8 cellular contexts compared by ENCODE assay signal in genomic region chr18:159037-159652, GRCh38. TPM values are rescaled to one million over a fixed set of nuclear protein-coding genes. Genes with fewer than 3 reads are reported as not detected.
A peak's percentile ranks its signal among the peaks of the same experiment; 100 is the strongest.
DNase-seq lines count a peak whose midpoint lies in the region; ATAC-seq, FAIRE-seq and TF ChIP-seq lines count a peak whose summit lies in the region.

No MANE protein-coding gene starts in this region.

- peaks cover 22 to 51% of the 10 kb centered on the region in 2 experiments for H3K79me2 ChIP-seq in H1 (ENCODE audit: control insufficient read depth in 1 of 2, insufficient read depth in 2 of 2, low read length in 2 of 2)

- H3K9me3 Mint-ChIP-seq in naive B cell: no peaks in the 10 kb centered on the region

- H3K4me2 ChIP-seq in H1 (ENCODE audit: insufficient read depth in 1 of 2, low read depth in 2 of 2, low read length in 2 of 2): peak overlapping the region; percentile 83 to 92

- no peak overlapping the region for H2BK12ac ChIP-seq in H1 (ENCODE audit: low read depth, low read length)

- peaks cover 0 to 1% (median 0%) of the 10 kb centered on the region in 3 donors for H3K27me3 Mint-ChIP-seq in naive B cell

- DNase-seq in BE2C: no peak
- peak; percentile 27 for DNase-seq in GM20000 (ENCODE audit: low spot score)
- peak; percentile 13 for DNase-seq in RPMI7951 (ENCODE audit: low read depth)
- DNase-seq in H1 (ENCODE audit: low read depth in 1 of 2, low spot score in 2 of 2): peak in 1 of 2 experiments; percentile 41
- no peak for DNase-seq in naive B cell

- H3K4me3 Mint-ChIP-seq in naive B cell: peak overlapping the region; percentile 86 to 98 (median 92)

- ATAC-seq in naive B cell (ENCODE audit: low read depth in 2 of 2): no peak
- no peak for ATAC-seq in GM21825 (IDR thresholded peaks at IDR 0.05; ENCODE audit: unreplicated experiment)
- no peak for ATAC-seq in GM19463 (IDR thresholded peaks at IDR 0.05; ENCODE audit: unreplicated experiment)
- ATAC-seq in HG03139 (IDR thresholded peaks at IDR 0.05; ENCODE audit: unreplicated experiment): no peak

- H2AK5ac ChIP-seq in H1 (ENCODE audit: low read depth, low read length): no peak overlapping the region

- peaks cover 0 to 7% of the 10 kb centered on the region in 2 donors for H3K36me3 Mint-ChIP-seq in naive B cell

- H3K23me2 ChIP-seq in H1 (ENCODE audit: low read depth, low read length): peaks cover 5% of the 10 kb centered on the region

- 0 out of 2 replicates have a peak overlapping the region, but pooled peaks have one; percentile 48 for H3K18ac ChIP-seq in H1 (ENCODE audit: extremely low read depth, low read length)

- H3K14ac ChIP-seq in H1 (ENCODE audit: insufficient read length): no peak overlapping the region

- H4K91ac ChIP-seq in H1 (replicated peaks; ENCODE audit: insufficient read length, low read length): no peak overlapping the region

- TF ChIP-seq CTCF in BE2C (IDR thresholded peaks at IDR 0.05; ENCODE audit: low read depth, low read length) (no peak), GM20000 (IDR thresholded peaks at IDR 0.05; ENCODE audit: extremely low read depth, missing control alignments) (no peak), H1 (IDR thresholded peaks at IDR 0.05; ENCODE audit: control extremely low read depth in 1 of 3, insufficient read depth in 1 of 3, low read depth in 1 of 3, low read length in 3 of 3) (no peak)

- H4K20me1 ChIP-seq in H1 (replicated peaks in 1 of 2; ENCODE audit: control insufficient read depth in 1 of 2, insufficient read depth in 2 of 2, low read length in 2 of 2): peaks cover 2 to 4% of the 10 kb centered on the region in 2 experiments

- no peak overlapping the region for H2AFZ ChIP-seq in H1 (ENCODE audit: low read length)

- peak overlapping the region; percentile 81; the same call in 1 of the 2 replicates for H3K27ac ChIP-seq in H1 (ENCODE audit: low read depth, low read length)

- no peaks in the 10 kb centered on the region for H3K4me1 ChIP-seq in BE2C
- no peaks in the 10 kb centered on the region; a peak in 2 of 7 replicates for H3K4me1 ChIP-seq in H1 (replicated peaks in 1 of 4; ENCODE audit: control insufficient read depth in 3 of 4, insufficient read depth in 4 of 4, low read length in 3 of 4)

- H3K56ac ChIP-seq in H1 (replicated peaks; ENCODE audit: insufficient read length, low read depth, low read length): peak overlapping the region; percentile 36

- TF ChIP-seq POLR2A in H1 (IDR thresholded peaks at IDR 0.05; ENCODE audit: control extremely low read depth in 1 of 2, low read depth in 2 of 2, low read length in 2 of 2): no peak; a peak in 1 of 3 replicates

- H2BK5ac ChIP-seq in H1 (ENCODE audit: low read depth, low read length): peak overlapping the region; percentile 88

- H2BK15ac ChIP-seq in H1 (ENCODE audit: low read length): no peak overlapping the region

- peaks cover 18 to 35% (median 31%) of the 10 kb centered on the region in 3 donors for H3K4me1 Mint-ChIP-seq in naive B cell

- H3K27me3 ChIP-seq in BE2C (no peaks in the 10 kb centered on the region), H1 (replicated peaks in 1 of 4; ENCODE audit: control insufficient read depth in 3 of 4, extremely low read depth in 1 of 4, insufficient read depth in 3 of 4, low read length in 3 of 4) (peaks cover 3 to 9% (median 7%) of the 10 kb centered on the region in 4 experiments)

- no peak overlapping the region for H2BK120ac ChIP-seq in H1 (replicated peaks; ENCODE audit: low read depth, low read length)

- H4K5ac ChIP-seq in H1 (ENCODE audit: insufficient read length, low read depth, low read length): peak overlapping the region; percentile 19

- TF ChIP-seq EP300 in H1 (IDR thresholded peaks at IDR 0.05; ENCODE audit: borderline replicate concordance in 1 of 2, low read depth in 2 of 2, low read length in 2 of 2): no peak

- H4K8ac ChIP-seq in H1 (ENCODE audit: extremely low read depth, insufficient read depth, low read length): peak overlapping the region; percentile 95; the same call in 1 of the 2 replicates

- H3K4ac ChIP-seq in H1 (replicated peaks; ENCODE audit: insufficient read length, low read depth, low read length): no peak overlapping the region

- no peaks in the 10 kb centered on the region for H3K9me3 ChIP-seq in BE2C
- no peaks in the 10 kb centered on the region; a peak in 1 of 4 replicates for H3K9me3 ChIP-seq in H1 (ENCODE audit: insufficient read depth in 2 of 2, low read depth in 1 of 2, low read length in 1 of 2)

- H3K36me3 ChIP-seq in BE2C (peaks cover 2% of the 10 kb centered on the region), H1 (ENCODE audit: control insufficient read depth in 2 of 4, insufficient read depth in 4 of 4, low read length in 3 of 4) (peaks cover 0 to 4% (median 0%) of the 10 kb centered on the region in 4 experiments; a peak in 5 of 8 replicates)

- no peak for TF ChIP-seq RAD21 in H1 (IDR thresholded peaks at IDR 0.05 in 1 of 2, conservative IDR thresholded peaks at IDR 0.05 in 1 of 2; ENCODE audit: low read depth in 2 of 2, low read length in 2 of 2)

- POLR2A ChIA-PET in H1 (lab: Charles Lee; ENCODE audit: partially characterized antibody): interaction anchor here (1.3 kb wide), 1 partner anchor 20 kb away, joined by 3 read pairs; no protein-coding TSS in a partner anchor

- H3K9ac ChIP-seq in H1 (replicated peaks in 1 of 4; ENCODE audit: extremely low read depth in 1 of 4, low read depth in 3 of 4, low read length in 3 of 4): peak overlapping the region; percentile 80 to 98 (median 88)

- H2BK20ac ChIP-seq in H1 (ENCODE audit: low read length): no peak overlapping the region

- no peaks in the 10 kb centered on the region for H3K79me1 ChIP-seq in H1 (ENCODE audit: low read depth, low read length)

- WGBS in H1 (ENCODE audit: extremely low coverage in 1 of 2, insufficient coverage in 1 of 2, insufficient read length in 1 of 2, insufficient replicate concordance in 2 of 2, low coverage in 1 of 2, low lambda C conversion rate in 2 of 2, missing lambda C conversion rate in 1 of 2), 2 experiments: 6% methylated on average over 22 of the region's 23 CpGs; no CpG with 5 or more reads in 1 of the 2 experiments

- peak overlapping the region; percentile 81 to 98 (median 95) for H3K27ac Mint-ChIP-seq in naive B cell

- no peak overlapping the region for H3K23ac ChIP-seq in H1 (ENCODE audit: insufficient read length)

- CTCF ChIA-PET in H1 (lab: Charles Lee; ENCODE audit: partially characterized antibody): interaction anchor here (0.8 to 0.9 kb wide), 2 partner anchors 11 to 15 kb away, joined by 3 read pairs; no protein-coding TSS in a partner anchor

- FAIRE-seq in H1 (lab: Jason Lieb, UNC): peak; percentile 69

- peak overlapping the region; percentile 81 for H3K4me3 ChIP-seq in BE2C (ENCODE audit: low read depth, low read length)
- H3K4me3 ChIP-seq in H1 (ENCODE audit: extremely low read depth in 1 of 4, insufficient read depth in 2 of 4, low read depth in 3 of 4, low read length in 4 of 4): peak overlapping the region; percentile 84 to 98 (median 92)

TF ChIP-seq in H1, 55 proteins besides CTCF, POLR2A, EP300 and RAD21 (continues in another document):
- TF ChIP-seq ASH2L (IDR thresholded peaks at IDR 0.05; ENCODE audit: low read length): no peak
- TF ChIP-seq RNF2 (IDR thresholded peaks at IDR 0.05; ENCODE audit: borderline replicate concordance, low read depth, low read length, missing control alignments, poor library complexity, severe bottlenecking): no peak
- TF ChIP-seq TAF7 (optimal IDR thresholded peaks at IDR 0.05; ENCODE audit: borderline replicate concordance, low read depth, low read length): no peak
- TF ChIP-seq RXRA (IDR thresholded peaks at IDR 0.05; ENCODE audit: insufficient read depth, low read depth, low read length): no peak
- no peak for TF ChIP-seq CBX5 (IDR thresholded peaks at IDR 0.05; ENCODE audit: low read depth, low read length)
- no peak for TF ChIP-seq FOSL1 (IDR thresholded peaks at IDR 0.05; ENCODE audit: insufficient read depth, low read depth, low read length)
- TF ChIP-seq CHD2 (IDR thresholded peaks at IDR 0.05; ENCODE audit: low read length): no peak
- peak; percentile 59 for TF ChIP-seq SAP30 (IDR thresholded peaks at IDR 0.05; ENCODE audit: insufficient read depth, insufficient replicate concordance, low read length)
- peak; percentile 68; the same call in 1 of the 2 replicates for TF ChIP-seq YY1 (IDR thresholded peaks at IDR 0.05; ENCODE audit: low read depth, low read length)
- no peak for TF ChIP-seq TCF12 (IDR thresholded peaks at IDR 0.05; ENCODE audit: low read depth, low read length)
- TF ChIP-seq CHD1 (IDR thresholded peaks at IDR 0.05; ENCODE audit: low read depth, low read length): no peak
- TF ChIP-seq SP2 (IDR thresholded peaks at IDR 0.05; ENCODE audit: low read length): no peak
- no peak for TF ChIP-seq RFX5 (IDR thresholded peaks at IDR 0.05; ENCODE audit: borderline replicate concordance, low read depth, low read length)
- TF ChIP-seq TBP (IDR thresholded peaks at IDR 0.05; ENCODE audit: low read depth, low read length): no peak
- TF ChIP-seq EGR1 (IDR thresholded peaks at IDR 0.05; ENCODE audit: borderline replicate concordance, low read depth, low read length): no peak
- peak in 1 of 2 experiments; percentile 71; a peak in 2 of 4 replicates for TF ChIP-seq SIN3A (conservative IDR thresholded peaks at IDR 0.05 in 1 of 2, IDR thresholded peaks at IDR 0.05 in 1 of 2; ENCODE audit: low read depth in 1 of 2, low read length in 2 of 2)
- TF ChIP-seq NRF1 (IDR thresholded peaks at IDR 0.05; ENCODE audit: low read depth, low read length): no peak
- TF ChIP-seq SUZ12 (IDR thresholded peaks at IDR 0.05; ENCODE audit: low read length): no peak

RNA-seq across cellular contexts. Expression of gene USP14, which starts 0.8 kb away (rescaled TPM):
- 33.9 TPM for polyA plus RNA-seq in BE2C (2012; ENCODE audit: insufficient read depth, insufficient read length, low read depth)
- total RNA-seq in RPMI7951 (2014; rRNA removed; shearing (Covaris generic)): 16.6 and 16.7 TPM in 2 replicates
- total RNA-seq in H1 (2021; fragmentation: NEBNext Ultra II Directional; extraction: Animal tissue kit (Norgen Biotek cat#: 25700)): 87.0 and 91.1 TPM in 2 replicates
- 8.6 and 14.8 TPM in 2 replicates for polyA plus RNA-seq in H1 (2011; rRNA removed)
- 15.4 TPM for polyA plus RNA-seq in H1 (2011; cell fraction: cytosol; rRNA removed)
- polyA plus RNA-seq in H1 (2011; cell fraction: nucleus; rRNA removed): 6.9 TPM
- 34.4 to 62.7 TPM (median 44.5 TPM) in 4 replicates for polyA plus RNA-seq in H1 (2012, experiment 1 of 2)
- 5.8 TPM for polyA plus RNA-seq in H1 (2012, experiment 2 of 2)
- polyA plus RNA-seq in H1 (2013, experiment 1 of 2): 43.4 TPM
- 43.9 TPM for polyA plus RNA-seq in H1 (2013, experiment 2 of 2)
- 10.9 and 15.7 TPM in 2 replicates for polyA minus RNA-seq in H1 (2011; rRNA and poly(A)+ RNA removed)
- polyA minus RNA-seq in H1 (2011; cell fraction: cytosol; rRNA and poly(A)+ RNA removed): 34.3 TPM
- polyA minus RNA-seq in H1 (2011; cell fraction: nucleus; rRNA and poly(A)+ RNA removed): 22.3 TPM
- polyA plus RNA-seq in naive B cell (ENCODE audit: low read depth in 6 of 6): 10 to 100 TPM; 11.4 to 32.9 (median 25.6) TPM

Comparison
In these comparisons a context has a peak if more than half of its experiments do, and no peak if none do; other contexts are left out.
1. DNase-seq: peak in GM20000 (single experiment) and RPMI7951 (single experiment); none in BE2C (single experiment) and naive B cell (single experiment).